Comparison of ENCODE assay signal across 8 cellular contexts in the genomic region with DNA sequence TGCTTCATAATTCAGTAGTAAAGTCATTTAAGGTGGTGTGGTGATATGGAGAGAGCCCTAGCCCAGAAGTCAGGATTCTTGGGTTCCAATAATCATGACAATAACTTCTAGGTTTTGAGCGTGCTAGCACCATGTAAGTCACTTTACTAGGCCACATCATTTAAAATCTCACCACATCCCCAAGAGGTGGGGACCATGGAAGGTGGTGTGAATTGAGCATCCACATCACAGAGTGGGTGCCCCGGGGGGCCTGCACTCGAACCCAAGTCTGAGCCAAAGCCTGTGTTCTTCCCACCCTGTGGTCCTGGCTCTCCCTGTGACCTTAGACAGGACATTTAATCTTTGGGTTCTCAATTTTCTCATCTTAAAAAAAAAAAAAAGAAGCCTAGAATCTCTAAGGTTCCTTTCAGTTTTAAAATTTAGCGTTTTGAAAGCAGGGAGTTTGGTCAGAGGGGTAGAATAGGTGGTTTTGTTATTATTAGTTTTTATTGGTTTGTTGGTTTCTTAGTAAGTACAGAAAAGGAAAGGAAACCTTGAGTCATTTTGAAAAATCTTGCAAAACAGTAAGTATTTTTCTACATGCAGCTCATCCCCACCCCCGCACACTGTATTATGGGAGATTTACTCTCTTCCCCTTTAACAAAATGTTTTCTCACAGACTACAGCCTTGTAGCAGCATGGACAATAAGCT. TPM values are rescaled to one million over a fixed set of nuclear protein-coding genes. Genes with fewer than 3 reads are reported as not detected.
DNase-seq lines count a peak whose midpoint lies in the region; ATAC-seq, FAIRE-seq and TF ChIP-seq lines count a peak whose summit lies in the region.

No MANE protein-coding gene starts in this region.

- H3K27me3 ChIP-seq in CD8-positive, alpha-beta memory T cell (ENCODE audit: insufficient read depth, low read length, poor library complexity, severe bottlenecking), result no peaks in the 10 kb centered on the region
- no peaks in the 10 kb centered on the region for H3K27me3 ChIP-seq in KMS-11 (ENCODE audit: insufficient read depth, low read depth)

- peak overlapping the region; percentile 52 for H3K27ac ChIP-seq in CD8-positive, alpha-beta memory T cell (ENCODE audit: low read depth, low read length)
- H3K27ac ChIP-seq in KMS-11, result peak overlapping the region; percentile 23

- H3K4me2 ChIP-seq in KMS-11, result peak overlapping the region; percentile 50

- H4K20me1 ChIP-seq in KMS-11 (ENCODE audit: insufficient read depth), result no peaks in the 10 kb centered on the region

- ATAC-seq in GM21423 (IDR thresholded peaks at IDR 0.05; ENCODE audit: unreplicated experiment) (peak; percentile 84), natural killer cell (peak; percentile 64 to 75 (median 68))

- H3K79me2 ChIP-seq in KMS-11 (ENCODE audit: insufficient read depth, low read depth), result no peaks in the 10 kb centered on the region

- H3K4me3 ChIP-seq in CD8-positive, alpha-beta memory T cell (ENCODE audit: low read length), result peak overlapping the region; percentile 29
- no peak overlapping the region for H3K4me3 ChIP-seq in KMS-11 (IDR thresholded peaks at IDR 0.05; ENCODE audit: insufficient read depth, low read depth, low read length)

- H3K9ac ChIP-seq in KMS-11, result peak overlapping the region; percentile 5; the same call in 1 of the 2 replicates

- peak in 4 of 5 donors; percentile 9 to 68 (median 26) for DNase-seq in CD8-positive, alpha-beta memory T cell
- DNase-seq in activated naive CD4-positive, alpha-beta T cell treated with anti-CD3 and anti-CD28 coated beads, Interleukin-2, amount 10 ng/mL, durations not matched to agents 7 days and 5 days, result peak; percentile 72
- DNase-seq in natural killer cell (peak; percentile 36), putamen (ENCODE audit: low spot score) (no peak), D721Med (ENCODE audit: insufficient read length, low spot score) (no peak), RCC 7860 (ENCODE audit: low spot score) (no peak)

- POLR2A ChIA-PET in CD8-positive, alpha-beta memory T cell (lab: Charles Lee), result interaction anchor here (1.0 to 1.8 kb wide), 5 partner anchors 19 to 220 kb away, joined by 3 to 5 read pairs (median 4); partner anchors contain the start of genes ARMC2 and SESN1

- H3K4me3 Mint-ChIP-seq in CD8-positive, alpha-beta memory T cell, result peak overlapping the region; percentile 54 to 90 (median 72)
- H3K4me3 Mint-ChIP-seq in activated naive CD4-positive, alpha-beta T cell treated with anti-CD3 and anti-CD28 coated beads, Interleukin-2, amount 10 ng/mL, durations not matched to agents 7 days and 5 days, result peak overlapping the region; percentile 55
- peak overlapping the region; percentile 84 for H3K4me3 Mint-ChIP-seq in natural killer cell

- H3K9me3 Mint-ChIP-seq in CD8-positive, alpha-beta memory T cell, result no peaks in the 10 kb centered on the region
- peaks cover 6% of the 10 kb centered on the region for H3K9me3 Mint-ChIP-seq in activated naive CD4-positive, alpha-beta T cell treated with anti-CD3 and anti-CD28 coated beads, Interleukin-2, amount 10 ng/mL, durations not matched to agents 7 days and 5 days
- peaks cover 0 to 9% of the 10 kb centered on the region in 2 donors for H3K9me3 Mint-ChIP-seq in natural killer cell

- peaks cover 46% of the 10 kb centered on the region for H3K4me1 ChIP-seq in CD8-positive, alpha-beta memory T cell (ENCODE audit: insufficient read depth, low read length)
- peaks cover 52% of the 10 kb centered on the region for H3K4me1 ChIP-seq in KMS-11 (ENCODE audit: low read depth, poor library complexity, severe bottlenecking)

- peaks cover 0 to 2% of the 10 kb centered on the region in 2 donors for H3K27me3 Mint-ChIP-seq in CD8-positive, alpha-beta memory T cell
- H3K27me3 Mint-ChIP-seq in activated naive CD4-positive, alpha-beta T cell treated with anti-CD3 and anti-CD28 coated beads, Interleukin-2, amount 10 ng/mL, durations not matched to agents 7 days and 5 days, result peaks cover 12% of the 10 kb centered on the region
- no peaks in the 10 kb centered on the region for H3K27me3 Mint-ChIP-seq in natural killer cell (ENCODE audit: low read depth in 2 of 2)

- CTCF ChIA-PET in CD8-positive, alpha-beta memory T cell (lab: Charles Lee), result interaction anchor here (0.8 to 2.9 kb wide), 6 partner anchors 16 to 333 kb away, joined by 3 to 13 read pairs (median 3); partner anchors contain the start of gene ARMC2
- CTCF ChIA-PET in activated naive CD4-positive, alpha-beta T cell treated with anti-CD3 and anti-CD28 coated beads, Interleukin-2, amount 10 ng/mL, durations not matched to agents 7 days and 5 days (lab: Charles Lee), result interaction anchor here (0.6 to 1.4 kb wide), 9 partner anchors 8 to 193 kb away, joined by 3 to 7 read pairs (median 3); partner anchors contain the start of gene ARMC2

- intact Hi-C loops in natural killer cell (cut with micrococcal nuclease), result no loop called here

- H3K9me3 ChIP-seq in CD8-positive, alpha-beta memory T cell (ENCODE audit: low read length), result no peaks in the 10 kb centered on the region

- FAIRE-seq in D721Med (lab: Jason Lieb, UNC) (no peak), RCC 7860 (lab: Jason Lieb, UNC) (no peak)

- peak overlapping the region; percentile 90 to 97 (median 93) for H3K27ac Mint-ChIP-seq in CD8-positive, alpha-beta memory T cell
- H3K27ac Mint-ChIP-seq in activated naive CD4-positive, alpha-beta T cell treated with anti-CD3 and anti-CD28 coated beads, Interleukin-2, amount 10 ng/mL, durations not matched to agents 7 days and 5 days, result peak overlapping the region; percentile 96
- peak overlapping the region; percentile 93 to 95 for H3K27ac Mint-ChIP-seq in natural killer cell

- peaks cover 56 to 75% (median 60%) of the 10 kb centered on the region in 3 donors for H3K4me1 Mint-ChIP-seq in CD8-positive, alpha-beta memory T cell
- peaks cover 61% of the 10 kb centered on the region for H3K4me1 Mint-ChIP-seq in activated naive CD4-positive, alpha-beta T cell treated with anti-CD3 and anti-CD28 coated beads, Interleukin-2, amount 10 ng/mL, durations not matched to agents 7 days and 5 days
- H3K4me1 Mint-ChIP-seq in natural killer cell, result peaks cover 56% of the 10 kb centered on the region in 2 donors

- H3K36me3 Mint-ChIP-seq in CD8-positive, alpha-beta memory T cell, result peaks cover 23 to 26% (median 25%) of the 10 kb centered on the region in 3 donors
- H3K36me3 Mint-ChIP-seq in activated naive CD4-positive, alpha-beta T cell treated with anti-CD3 and anti-CD28 coated beads, Interleukin-2, amount 10 ng/mL, durations not matched to agents 7 days and 5 days, result peaks cover 45% of the 10 kb centered on the region
- H3K36me3 Mint-ChIP-seq in natural killer cell, result peaks cover 12% of the 10 kb centered on the region

- H2AFZ ChIP-seq in KMS-11 (ENCODE audit: low read depth), result peak overlapping the region; percentile 56; the same call in 1 of the 2 replicates

- peaks cover 9% of the 10 kb centered on the region for H3K36me3 ChIP-seq in CD8-positive, alpha-beta memory T cell (ENCODE audit: insufficient read depth, low read length)
- H3K36me3 ChIP-seq in KMS-11 (ENCODE audit: insufficient read depth), result no peaks in the 10 kb centered on the region

- TF ChIP-seq CTCF in KMS-11 (conservative IDR thresholded peaks at IDR 0.05; ENCODE audit: low read depth, low read length), result no peak
- TF ChIP-seq CTCF in natural killer cell (IDR thresholded peaks at IDR 0.05), result no peak
- TF ChIP-seq CTCF in D721Med (IDR thresholded peaks at IDR 0.05; ENCODE audit: insufficient read depth, missing control alignments), result no peak

RNA-seq across cellular contexts. Expression of gene ARMC2, which starts 26.4 kb away (rescaled TPM):
- total RNA-seq in CD8-positive, alpha-beta memory T cell, result 1 to 10 TPM; 6.2 to 6.7 TPM
- 6.1 TPM for polyA plus RNA-seq in CD8-positive, alpha-beta memory T cell
- 10 to 100 TPM in 1 of 3 donors, 1 to 10 TPM in 2; 9.4 to 13.8 (median 9.7) TPM for total RNA-seq in natural killer cell

Comparison
In these comparisons a context has a peak if more than half of its experiments do, and no peak if none do; other contexts are left out.
1. DNase-seq: peak in CD8-positive, alpha-beta memory T cell (4 of 5), activated naive CD4-positive, alpha-beta T cell treated with anti-CD3 and anti-CD28 coated beads, Interleukin-2, amount 10 ng/mL, durations not matched to agents 7 days and 5 days (single experiment) and natural killer cell (single experiment); none in putamen (single experiment), D721Med (single experiment) and RCC 7860 (single experiment).
2. Peak in every context shown above with its lines, with median percentiles within 50 percentile points of each other: H3K27ac Mint-ChIP-seq and H3K4me3 Mint-ChIP-seq.